Comparison of ENCODE assay signal across 19 cellular contexts in genomic region chr19:4703671-4704316, GRCh38.
"Had no signal": no experiment of that assay in that cellular context is flagged by ENCODE, and none has a peak within 500 bp of the region (broad histone marks: within the 10 kb centered on the region; RNA-seq: fewer than 3 reads in every experiment).

No MANE protein-coding gene starts in this region.

- H3K27ac ChIP-seq: adrenal gland, colonic mucosa, epithelial cell of prostate, neutrophil, parathyroid adenoma, VCaP had no signal

- DNase-seq: activated CD4-positive, alpha-beta T cell treated with anti-CD3 and anti-CD28 coated beads, Interleukin-2, amount 10 ng/mL, durations not matched to agents 7 days and 5 days; activated CD8-positive, alpha-beta T cell treated with anti-CD3 and anti-CD28 coated beads, Interleukin-2, amount 10 ng/mL, durations not matched to agents 7 days and 5 days; activated naive CD4-positive, alpha-beta T cell; activated T-cell treated with anti-CD3 and anti-CD28 coated beads, Interleukin-2, amount 50 U/mL, for 1 hour; adrenal gland; colonic mucosa; left cardiac atrium; natural killer cell; stimulated activated CD4-positive, alpha-beta T cell treated with anti-CD3 and anti-CD28 coated beads, Interleukin-4, amount 100 ng/mL, for 24 hours; stimulated activated naive CD8-positive, alpha-beta T cell treated with anti-CD3 and anti-CD28 coated beads, Interleukin-15, Interleukin-2, amounts not matched to agents 100 U/mL and 50 U/mL, for 24 hours; T-cell had no signal

- H3K9me3 ChIP-seq: adrenal gland, colonic mucosa, heart left ventricle, neutrophil had no signal

- H3K27me3 ChIP-seq: adrenal gland, colonic mucosa, heart left ventricle, neutrophil had no signal

- ATAC-seq: activated CD4-positive, CD25-positive, alpha-beta regulatory T cell treated with anti-CD3 and anti-CD28 coated beads, Interleukin-2, amount 50 U/mL, for 24 hours; activated CD8-positive, alpha-beta T cell treated with anti-CD3 and anti-CD28 coated beads, Interleukin-2, amount 10 ng/mL, durations not matched to agents 7 days and 5 days; heart left ventricle; left cardiac atrium; natural killer cell; sciatic nerve; stimulated activated naive CD8-positive, alpha-beta T cell treated with anti-CD3 and anti-CD28 coated beads, Interleukin-15, Interleukin-2, amounts not matched to agents 100 U/mL and 50 U/mL, for 24 hours; T-cell had no signal

- H3K4me1 ChIP-seq: parathyroid adenoma had no signal

- H3K4me3 ChIP-seq: adrenal gland, colonic mucosa, heart left ventricle, lung had no signal
